8 cellular contexts compared by ENCODE assay signal in genomic region chr15:31325976-31326728, GRCh38. TPM values are rescaled to one million over a fixed set of nuclear protein-coding genes. Genes with fewer than 3 reads are reported as not detected.
DNase-seq lines count a peak whose midpoint lies in the region; ATAC-seq, FAIRE-seq and TF ChIP-seq lines count a peak whose summit lies in the region.

No MANE protein-coding gene starts in this region.

- peak overlapping the region; percentile 92 for H3K4me2 ChIP-seq in keratinocyte (ENCODE audit: control insufficient read depth, extremely low read depth, insufficient read depth, low read depth, low read length)

- no peaks in the 10 kb centered on the region for H3K27me3 ChIP-seq in keratinocyte (ENCODE audit: control insufficient read depth, extremely low read depth, insufficient read depth, low read length)

- no peak for TF ChIP-seq CTCF in keratinocyte (optimal IDR thresholded peaks at IDR 0.05 in 1 of 3, IDR thresholded peaks at IDR 0.05 in 1 of 3, conservative IDR thresholded peaks at IDR 0.05 in 1 of 3; ENCODE audit: extremely low read depth in 1 of 3, insufficient read depth in 2 of 3, low read length in 3 of 3)

- H3K4me3 ChIP-seq in keratinocyte (ENCODE audit: control insufficient read depth in 2 of 3, extremely low read depth in 1 of 3, insufficient read depth in 2 of 3, low read depth in 1 of 3, low read length in 3 of 3): peak overlapping the region; percentile 69 to 79 (median 74)

- H3K79me2 ChIP-seq in keratinocyte (ENCODE audit: control insufficient read depth, insufficient read depth, low read length): peaks cover 29% of the 10 kb centered on the region

- peaks cover 0 to 13% of the 10 kb centered on the region in 2 experiments for H3K36me3 ChIP-seq in keratinocyte (ENCODE audit: control insufficient read depth in 2 of 2, extremely low read depth in 1 of 2, insufficient read depth in 2 of 2, low read length in 2 of 2)

- H3K9ac ChIP-seq in keratinocyte (ENCODE audit: control insufficient read depth, extremely low read depth, insufficient read depth, low read length): peak overlapping the region; percentile 87

- peaks cover 4% of the 10 kb centered on the region for H3K9me1 ChIP-seq in keratinocyte (ENCODE audit: control insufficient read depth, extremely low read depth, insufficient read depth, low read length)

- peaks cover 16% of the 10 kb centered on the region for H4K20me1 ChIP-seq in keratinocyte (ENCODE audit: control insufficient read depth, extremely low read depth, insufficient read depth, low read length)

- FAIRE-seq in keratinocyte (lab: Jason Lieb, UNC): no peak

- dilution Hi-C loops in keratinocyte (cut with MboI; ENCODE audit: extremely low pct_ligation_motif_present, low sequenced_read_pairs): no loop called here

- H3K4me1 ChIP-seq in keratinocyte (ENCODE audit: control insufficient read depth, extremely low read depth, insufficient read depth, low read length): peaks cover 23% of the 10 kb centered on the region

- DNase-seq in AG20443 (ENCODE audit: low spot score) (peak; percentile 100), NCI-H345 treated with DMSO at 0.1 percent for 48 hours (lab: John Stamatoyannopoulos, UW; ENCODE audit: unreplicated experiment) (peak; percentile 87), cerebellar nuclear complex (lab: John Stamatoyannopoulos, UW) (peak; percentile 88 to 90), keratinocyte (ENCODE audit: low read depth, low spot score) (peak; percentile 65)
- peak; percentile 100 for DNase-seq in activated CD4-positive, alpha-beta T cell treated with anti-CD3 and anti-CD28 coated beads for 1 hour
- DNase-seq in stimulated activated CD4-positive, alpha-beta T cell treated with anti-CD3 and anti-CD28 coated beads, Interleukin-12 subunit alpha, Interleukin-12 subunit beta, amount 100 ng/mL, for 4 hours: peak; percentile 99

- no peaks in the 10 kb centered on the region for H3K9me3 ChIP-seq in keratinocyte (ENCODE audit: control insufficient read depth, low read depth, low read length)

- peak overlapping the region; percentile 66 for H2AFZ ChIP-seq in keratinocyte (ENCODE audit: control insufficient read depth, low read length)

- ATAC-seq in GM19035 (IDR thresholded peaks at IDR 0.05; ENCODE audit: unreplicated experiment) (peak; percentile 60), HG03280 (IDR thresholded peaks at IDR 0.05; ENCODE audit: unreplicated experiment) (peak; percentile 63)

- H3K27ac ChIP-seq in keratinocyte (ENCODE audit: control insufficient read depth, insufficient read depth, low read length): peak overlapping the region; percentile 82

RNA-seq across cellular contexts. Expression of gene KLF13, which starts 0.5 kb away (rescaled TPM):
- 42.4 to 66.7 TPM (median 59.8 TPM) in 3 replicates for polyA plus RNA-seq in keratinocyte
- 25.8 TPM for polyA plus RNA-seq in keratinocyte (2011; ENCODE audit: low read depth)
- 44.4 and 68.0 TPM in 2 replicates for polyA plus RNA-seq in keratinocyte (2011; cell fraction: cytosol; rRNA removed)
- polyA plus RNA-seq in keratinocyte (2011; cell fraction: nucleus; rRNA removed): 107 and 118 TPM in 2 replicates
- polyA plus RNA-seq in keratinocyte (2012; ENCODE audit: low replicate concordance): 58.5 and 59.0 TPM in 2 replicates
- 52.2 to 63.3 TPM (median 62.0 TPM) in 3 replicates for polyA minus RNA-seq in keratinocyte
- polyA minus RNA-seq in keratinocyte (2011; cell fraction: cytosol; rRNA and poly(A)+ RNA removed): 49.5 TPM
- polyA minus RNA-seq in keratinocyte (2011; cell fraction: nucleus; rRNA and poly(A)+ RNA removed): 45.8 and 58.6 TPM in 2 replicates

Comparison
In these comparisons a context has a peak if more than half of its experiments do, and no peak if none do; other contexts are left out.
1. Peak in every context shown above with its lines: DNase-seq, ATAC-seq, H3K4me3 ChIP-seq and H3K27ac ChIP-seq.